8 cellular contexts compared by ENCODE assay signal in genomic region chr17:46940692-46941404, GRCh38. TPM values are rescaled to one million over a fixed set of nuclear protein-coding genes. Genes with fewer than 3 reads are reported as not detected.
A peak's percentile ranks its signal among the peaks of the same experiment; 100 is the strongest.
DNase-seq lines count a peak whose midpoint lies in the region; ATAC-seq and FAIRE-seq lines count a peak whose summit lies in the region.

No MANE protein-coding gene starts in this region.

- DNase-seq in NCI-H748 treated with DMSO at 0.1 percent for 48 hours (lab: John Stamatoyannopoulos, UW) (peak; percentile 54), dermis blood vessel endothelial cell (peak; percentile 90), medulla oblongata (ENCODE audit: extremely low spot score) (peak; percentile 93), GOT3 (lab: John Stamatoyannopoulos, UW) (no peak)
- DNase-seq in activated CD4-positive, alpha-beta T cell treated with anti-CD3 and anti-CD28 coated beads, Interleukin-2, amount 50 U/mL, for 48 hours: peak; percentile 72 to 78
- DNase-seq in stimulated activated CD8-positive, alpha-beta memory T cell treated with anti-CD3 and anti-CD28 coated beads, Interleukin-2, amount 100 ng/mL, for 48 hours (ENCODE audit: low read depth in 2 of 2): peak; percentile 45 to 50

- ATAC-seq in HG03135 (IDR thresholded peaks at IDR 0.05; ENCODE audit: unreplicated experiment): peak; percentile 66

- peak; percentile 60 for FAIRE-seq in G401.6 (lab: Jason Lieb, UNC)

RNA-seq across cellular contexts. Expression of gene GOSR2, which starts 17.9 kb away (rescaled TPM):
- 41.9 and 46.6 TPM in 2 replicates for total RNA-seq in dermis blood vessel endothelial cell

RNA-seq across cellular contexts. Expression of gene RPRML, which starts 38.2 kb away (rescaled TPM):
- 0.09 TPM in 1 of 2 replicates, not detected in the other for total RNA-seq in dermis blood vessel endothelial cell
